8 cellular contexts compared by ENCODE assay signal in genomic region chr6:119349341-119350201, GRCh38. TPM values are rescaled to one million over a fixed set of nuclear protein-coding genes. Genes with fewer than 3 reads are reported as not detected.
DNase-seq lines count a peak whose midpoint lies in the region; ATAC-seq and TF ChIP-seq lines count a peak whose summit lies in the region.

Gene MAN1A1, minus strand, starts transcription at chr6:119349761. Its CDS starts 696 bp downstream, at chr6:119349065.

- WGBS in esophagus, 2 donors: 1% methylated on average over 88 to 106 of the region's 106 CpGs

- H3K4me1 ChIP-seq in esophagus (ENCODE audit: control insufficient read depth in 2 of 2, insufficient read depth in 2 of 2, low read length in 1 of 2): peaks cover 0 to 4% of the 10 kb centered on the region in 2 donors
- H3K4me1 ChIP-seq in muscle layer of duodenum (ENCODE audit: control insufficient read depth in 1 of 2, insufficient read depth in 2 of 2, low read length in 2 of 2): peaks cover 4 to 24% of the 10 kb centered on the region in 2 donors

- ATAC-seq in GM19463 (IDR thresholded peaks at IDR 0.05; ENCODE audit: unreplicated experiment): peak; percentile 68

- TF ChIP-seq CTCF in HL-60 (IDR thresholded peaks at IDR 0.05; ENCODE audit: insufficient read depth, low read length): no peak

- H3K36me3 ChIP-seq in esophagus (ENCODE audit: control insufficient read depth in 2 of 2, insufficient read depth in 2 of 2, low read length in 1 of 2) (no peaks in the 10 kb centered on the region), muscle layer of duodenum (ENCODE audit: control insufficient read depth in 1 of 2, insufficient read depth in 2 of 2, low read length in 2 of 2) (no peaks in the 10 kb centered on the region)

- H3K9me3 ChIP-seq in esophagus (ENCODE audit: control insufficient read depth in 2 of 2, insufficient read depth in 1 of 2, low read depth in 1 of 2, low read length in 1 of 2) (no peaks in the 10 kb centered on the region), muscle layer of duodenum (ENCODE audit: control insufficient read depth in 1 of 2, low read length in 2 of 2) (no peaks in the 10 kb centered on the region)

- DNase-seq in COR-L47 (lab: John Stamatoyannopoulos, UW) (peak; percentile 36), HL-60 (ENCODE audit: low read depth in 1 of 2, low spot score in 1 of 2) (peak; percentile 13 to 14), OCI-M2 (lab: John Stamatoyannopoulos, UW; ENCODE audit: unreplicated experiment) (peak; percentile 52)
- DNase-seq in activated T-cell treated with anti-CD3 and anti-CD28 coated beads, Interleukin-2, amount 50 U/mL, for 1 hour: peak; percentile 94
- peak; percentile 68 to 86 for DNase-seq in stimulated activated CD8-positive, alpha-beta memory T cell treated with anti-CD3 and anti-CD28 coated beads, Interleukin-7, amount 100 ng/mL, for 4 hours (ENCODE audit: low read depth in 2 of 2)

- peak within 1 kb of the TSS; percentile 53 for H3K4me3 ChIP-seq in HL-60 (replicated peaks; ENCODE audit: insufficient read depth, low read length)
- peak within 1 kb of the TSS; percentile 81 to 93 for H3K4me3 ChIP-seq in esophagus (ENCODE audit: low read depth in 1 of 2, low read length in 2 of 2)
- H3K4me3 ChIP-seq in muscle layer of duodenum (ENCODE audit: low read depth in 1 of 2, low read length in 2 of 2): peak within 1 kb of the TSS; percentile 75 to 99

- H3K27ac ChIP-seq in HL-60 (replicated peaks) (no peak within 1 kb of the TSS), esophagus (ENCODE audit: low read depth in 2 of 2, low read length in 1 of 2) (peak within 1 kb of the TSS; percentile 87 to 92), muscle layer of duodenum (ENCODE audit: low read length) (peak within 1 kb of the TSS; percentile 83)

- H3K27me3 ChIP-seq in HL-60 (ENCODE audit: insufficient read depth, poor library complexity, severe bottlenecking) (peaks cover 61% of the 10 kb centered on the region), esophagus (ENCODE audit: control insufficient read depth in 1 of 2, insufficient read depth in 2 of 2, low read length in 2 of 2) (no peaks in the 10 kb centered on the region), muscle layer of duodenum (ENCODE audit: low read depth, low read length) (no peaks in the 10 kb centered on the region)

RNA-seq across cellular contexts. Expression of gene MAN1A1, which starts in this region (rescaled TPM):
- polyA plus RNA-seq in esophagus: 1 to 10 TPM; 2.0 to 5.3 TPM

Comparison
In these comparisons a context has a peak if more than half of its experiments do, and no peak if none do; other contexts are left out.
1. DNase-seq: peak in every context shown above with its lines; median percentile 94 in activated T-cell treated with anti-CD3 and anti-CD28 coated beads, Interleukin-2, amount 50 U/mL, for 1 hour; 77 in stimulated activated CD8-positive, alpha-beta memory T cell treated with anti-CD3 and anti-CD28 coated beads, Interleukin-7, amount 100 ng/mL, for 4 hours; 52 in OCI-M2; 36 in COR-L47; 14 in HL-60.